In the genomic region with DNA sequence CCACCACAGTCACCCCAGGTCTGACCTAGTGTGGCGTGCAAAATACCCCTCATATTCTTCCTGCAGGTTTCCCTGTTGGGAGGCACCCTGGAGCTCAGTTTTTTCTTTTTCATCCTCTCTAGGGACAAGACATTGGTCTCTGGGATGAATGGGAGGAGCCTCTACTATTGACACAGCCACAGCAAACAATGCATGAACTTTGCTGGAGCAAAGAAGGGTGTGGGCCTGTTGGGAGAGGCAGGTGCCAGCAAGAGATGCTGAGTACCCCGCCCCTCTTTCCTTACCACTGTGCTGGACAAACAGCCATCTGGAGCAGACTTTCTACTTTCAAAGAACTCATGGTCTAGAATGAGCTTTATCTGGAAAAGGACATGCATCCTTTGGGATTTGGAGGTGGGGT, we compare ENCODE assay signal across 18 cellular contexts. TPM values are rescaled to one million over a fixed set of nuclear protein-coding genes. Genes with fewer than 3 reads are reported as not detected.
DNase-seq lines count a peak whose midpoint lies in the region; ATAC-seq, FAIRE-seq and TF ChIP-seq lines count a peak whose summit lies in the region.
"Had no signal": no experiment of that assay in that cellular context is flagged by ENCODE, and none has a peak within 500 bp of the region (broad histone marks: within the 10 kb centered on the region; RNA-seq: fewer than 3 reads in every experiment).

No MANE protein-coding gene starts in this region.

- no peak overlapping the region for H3K27ac Mint-ChIP-seq in stimulated activated naive CD8-positive, alpha-beta T cell treated with anti-CD3 and anti-CD28 coated beads, Interleukin-15, amount 100 ng/mL, for 72 hours

- H3K27ac ChIP-seq in sigmoid colon: no peak overlapping the region
- H3K27ac ChIP-seq: epithelial cell of prostate, heart left ventricle, SJSA1 had no signal

- peaks cover 26% of the 10 kb centered on the region for H3K27me3 Mint-ChIP-seq in stimulated activated naive CD8-positive, alpha-beta T cell treated with anti-CD3 and anti-CD28 coated beads, Interleukin-15, amount 100 ng/mL, for 72 hours

- no peak overlapping the region for H3K4me3 ChIP-seq in mucosa of descending colon
- no peak overlapping the region for H3K4me3 ChIP-seq in sigmoid colon
- H3K4me3 ChIP-seq: heart left ventricle, MG63, SJSA1 had no signal

- no peak for TF ChIP-seq EP300 in sigmoid colon (IDR thresholded peaks at IDR 0.05)

- DNase-seq in DMS53 treated with DMSO at 0.1 percent for 48 hours (lab: John Stamatoyannopoulos, UW; ENCODE audit: unreplicated experiment) (peak; percentile 93), NCI-H187 treated with DMSO at 0.1 percent for 48 hours (lab: John Stamatoyannopoulos, UW) (peak; percentile 96), NCI-H69 (lab: John Stamatoyannopoulos, UW) (peak; percentile 98), mucosa of descending colon (peak in 2 of 3 donors; percentile 62 to 78), H54 (ENCODE audit: insufficient read length, low spot score) (no peak), sigmoid colon (no peak)
- no peak for DNase-seq in stimulated activated naive CD8-positive, alpha-beta T cell treated with anti-CD3 and anti-CD28 coated beads, Interleukin-15, amount 100 ng/mL, for 72 hours
- DNase-seq: activated CD8-positive, alpha-beta memory T cell treated with anti-CD3 and anti-CD28 coated beads for 24 hours; aorta; EL; heart left ventricle; MG63 had no signal

- no peak overlapping the region for H3K4me3 Mint-ChIP-seq in stimulated activated naive CD8-positive, alpha-beta T cell treated with anti-CD3 and anti-CD28 coated beads, Interleukin-15, amount 100 ng/mL, for 72 hours

- H3K4me1 ChIP-seq in mucosa of descending colon (ENCODE audit: low read depth) (peaks cover 4% of the 10 kb centered on the region), sigmoid colon (no peaks in the 10 kb centered on the region)

- no peaks in the 10 kb centered on the region for H3K27me3 ChIP-seq in sigmoid colon
- H3K27me3 ChIP-seq: MG63, SJSA1 had no signal

- H3K36me3 ChIP-seq in mucosa of descending colon (ENCODE audit: low read depth) (no peaks in the 10 kb centered on the region), sigmoid colon (no peaks in the 10 kb centered on the region)
- H3K36me3 ChIP-seq: heart left ventricle, MG63, SJSA1 had no signal

- peak; percentile 96 for ATAC-seq in mucosa of descending colon
- ATAC-seq in stimulated activated naive CD8-positive, alpha-beta T cell treated with anti-CD3 and anti-CD28 coated beads, Interleukin-15, amount 100 ng/mL, for 72 hours: no peak
- ATAC-seq in GM21723 (IDR thresholded peaks at IDR 0.05; ENCODE audit: unreplicated experiment): no peak
- ATAC-seq: heart left ventricle had no signal

- no peaks in the 10 kb centered on the region for H3K9me3 ChIP-seq in mucosa of descending colon
- no peaks in the 10 kb centered on the region for H3K9me3 ChIP-seq in sigmoid colon
- H3K9me3 ChIP-seq: heart left ventricle, MG63, SJSA1 had no signal

- intact Hi-C loops in mucosa of descending colon (cut with DNase I, micrococcal nuclease) (no loop called here), sigmoid colon (cut with DNase I) (no loop called here)

- 13 to 64% methylated on average over 2 of the region's 2 CpGs for WGBS in sigmoid colon, 2 donors

- FAIRE-seq in H54 (lab: Jason Lieb, UNC): no peak

- H3K4me1 Mint-ChIP-seq in stimulated activated naive CD8-positive, alpha-beta T cell treated with anti-CD3 and anti-CD28 coated beads, Interleukin-15, amount 100 ng/mL, for 72 hours: peaks cover 7% of the 10 kb centered on the region

- no peaks in the 10 kb centered on the region for H3K9me3 Mint-ChIP-seq in stimulated activated naive CD8-positive, alpha-beta T cell treated with anti-CD3 and anti-CD28 coated beads, Interleukin-15, amount 100 ng/mL, for 72 hours

- TF ChIP-seq CTCF in mucosa of descending colon (IDR thresholded peaks at IDR 0.05) (no peak), sigmoid colon (IDR thresholded peaks at IDR 0.05) (no peak)

- TF ChIP-seq POLR2A in H54 (IDR thresholded peaks at IDR 0.05; ENCODE audit: low read depth, low read length) (no peak), sigmoid colon (IDR thresholded peaks at IDR 0.05) (no peak)

RNA-seq across cellular contexts. Expression of gene TGM3, which starts 10.1 kb away (rescaled TPM):
- under 1 TPM; 0.09 to 0.84 (median 0.29) TPM for total RNA-seq in mucosa of descending colon
- not detected for total RNA-seq in sigmoid colon
- polyA plus RNA-seq in sigmoid colon: 1 to 10 TPM in 1 of 3 donors, under 1 TPM in 2; 0.23 to 3.0 (median 0.42) TPM
- total RNA-seq: aorta, heart left ventricle, HT1080, kidney epithelial cell, posterior vena cava had no signal

Comparison
In these comparisons a context has a peak if more than half of its experiments do, and no peak if none do; other contexts are left out.
1. DNase-seq: peak in DMS53 treated with DMSO at 0.1 percent for 48 hours (single experiment), NCI-H187 treated with DMSO at 0.1 percent for 48 hours (single experiment), NCI-H69 (single experiment) and mucosa of descending colon (2 of 3); none in H54 (single experiment), stimulated activated naive CD8-positive, alpha-beta T cell treated with anti-CD3 and anti-CD28 coated beads, Interleukin-15, amount 100 ng/mL, for 72 hours (0 of 2) and sigmoid colon (single experiment).